Comparison of ENCODE assay signal across 1 cellular context in genomic region chr18:50428531-50429206, GRCh38.
TF ChIP-seq lines count a peak whose summit lies in the region.

No MANE protein-coding gene starts in this region.

TF ChIP-seq in GM23338, 12 proteins besides CTCF, POLR2A, EP300 and RAD21 (continued from another document):
- TF ChIP-seq REST (IDR thresholded peaks at IDR 0.05; ENCODE audit: unreplicated experiment) = no peak
- TF ChIP-seq, protein P1, sequence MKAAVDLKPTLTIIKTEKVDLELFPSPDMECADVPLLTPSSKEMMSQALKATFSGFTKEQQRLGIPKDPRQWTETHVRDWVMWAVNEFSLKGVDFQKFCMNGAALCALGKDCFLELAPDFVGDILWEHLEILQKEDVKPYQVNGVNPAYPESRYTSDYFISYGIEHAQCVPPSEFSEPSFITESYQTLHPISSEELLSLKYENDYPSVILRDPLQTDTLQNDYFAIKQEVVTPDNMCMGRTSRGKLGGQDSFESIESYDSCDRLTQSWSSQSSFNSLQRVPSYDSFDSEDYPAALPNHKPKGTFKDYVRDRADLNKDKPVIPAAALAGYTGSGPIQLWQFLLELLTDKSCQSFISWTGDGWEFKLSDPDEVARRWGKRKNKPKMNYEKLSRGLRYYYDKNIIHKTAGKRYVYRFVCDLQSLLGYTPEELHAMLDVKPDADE (IDR thresholded peaks at IDR 0.05) = no peak
- no peak for TF ChIP-seq ZNF462 (CRISPR knock-in tag; IDR thresholded peaks at IDR 0.05)
- no peak for TF ChIP-seq CREB1 (CRISPR knock-in tag; IDR thresholded peaks at IDR 0.05; ENCODE audit: low read depth)
- no peak for TF ChIP-seq JUNB (IDR thresholded peaks at IDR 0.05; ENCODE audit: unreplicated experiment)
- TF ChIP-seq EZH2 (IDR thresholded peaks at IDR 0.05; ENCODE audit: low read depth, unreplicated experiment) = no peak
- TF ChIP-seq NANOG (IDR thresholded peaks at IDR 0.05; ENCODE audit: borderline replicate concordance) = no peak
- no peak for TF ChIP-seq ZNF331 (CRISPR knock-in tag; IDR thresholded peaks at IDR 0.05; ENCODE audit: low read depth)
TF ChIP-seq in GM23338: peak in this region for 0.
